ENCODE assay signal across 11 cellular contexts in the genomic region with DNA sequence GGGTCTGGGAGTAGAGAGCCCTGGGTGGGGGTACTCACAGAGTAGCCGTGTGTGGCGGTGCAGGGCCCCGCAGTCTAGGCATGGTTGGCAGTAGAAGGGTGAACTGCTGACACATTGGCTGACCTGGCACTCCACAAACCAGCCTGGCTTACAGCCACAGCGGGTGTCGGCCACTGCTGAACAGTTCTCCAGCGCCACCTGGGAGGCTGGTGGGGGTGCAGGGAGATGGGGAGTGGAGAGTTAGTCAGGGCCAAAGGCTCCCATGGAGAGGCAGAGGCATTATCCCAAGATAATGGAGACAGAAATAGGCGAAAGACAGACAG. TPM values are rescaled to one million over a fixed set of nuclear protein-coding genes. Genes with fewer than 3 reads are reported as not detected.
DNase-seq lines count a peak whose midpoint lies in the region; ATAC-seq and TF ChIP-seq lines count a peak whose summit lies in the region.
"Had no signal": no experiment of that assay in that cellular context is flagged by ENCODE, and none has a peak within 500 bp of the region (broad histone marks: within the 10 kb centered on the region; RNA-seq: fewer than 3 reads in every experiment).

No MANE protein-coding gene starts in this region.

- H3K27me3 ChIP-seq in heart right ventricle (peaks cover 0 to 51% (median 16%) of the 10 kb centered on the region in 7 donors), thyroid gland (no peaks in the 10 kb centered on the region)

- peak in 6 of 9 donors; percentile 14 to 52 (median 33) for TF ChIP-seq CTCF in heart right ventricle (IDR thresholded peaks at IDR 0.05)
- TF ChIP-seq CTCF in thyroid gland (IDR thresholded peaks at IDR 0.05): no peak

- H3K27ac ChIP-seq in heart right ventricle (peak overlapping the region in 1 of 10 donors; percentile 39), thyroid gland (no peak overlapping the region)

- H3K36me3 ChIP-seq in heart right ventricle (peaks cover 0 to 76% (median 8%) of the 10 kb centered on the region in 9 donors), thyroid gland (no peaks in the 10 kb centered on the region)

- no peaks in the 10 kb centered on the region for H3K9me3 Mint-ChIP-seq in activated naive CD4-positive, alpha-beta T cell treated with anti-CD3 and anti-CD28 coated beads for 36 hours
- H3K9me3 Mint-ChIP-seq: nephron had no signal

- peaks cover 0 to 30% (median 14%) of the 10 kb centered on the region in 9 donors for H3K4me1 ChIP-seq in heart right ventricle
- H3K4me1 ChIP-seq in thyroid gland: peaks cover 0 to 8% of the 10 kb centered on the region in 2 donors

- CTCF ChIA-PET in activated naive CD4-positive, alpha-beta T cell treated with anti-CD3 and anti-CD28 coated beads for 36 hours (lab: Charles Lee): interaction anchor here (1.0 to 2.8 kb wide), 5 partner anchors 8 to 39 kb away, joined by 3 to 18 read pairs (median 4); no protein-coding TSS in a partner anchor

- peaks cover 51% of the 10 kb centered on the region for H3K4me1 Mint-ChIP-seq in activated naive CD4-positive, alpha-beta T cell treated with anti-CD3 and anti-CD28 coated beads for 36 hours (ENCODE audit: low read depth)

- H3K36me3 Mint-ChIP-seq in activated naive CD4-positive, alpha-beta T cell treated with anti-CD3 and anti-CD28 coated beads for 36 hours (ENCODE audit: low read depth): peaks cover 27% of the 10 kb centered on the region

- WGBS in heart right ventricle, 2 donors: 62 to 71% methylated on average over 7 of the region's 7 CpGs
- 46 to 54% methylated on average over 7 of the region's 7 CpGs for WGBS in thyroid gland, 2 donors

- no peaks in the 10 kb centered on the region for H3K27me3 Mint-ChIP-seq in activated naive CD4-positive, alpha-beta T cell treated with anti-CD3 and anti-CD28 coated beads for 36 hours (ENCODE audit: low read depth)

- peak overlapping the region in 1 of 10 donors; percentile 50 for H3K4me3 ChIP-seq in heart right ventricle
- no peak overlapping the region for H3K4me3 ChIP-seq in thyroid gland (replicated peaks in 1 of 3)

- DNase-seq in activated naive CD4-positive, alpha-beta T cell treated with anti-CD3 and anti-CD28 coated beads for 36 hours: peak; percentile 85
- DNase-seq in activated naive CD4-positive, alpha-beta T cell (lab: John Stamatoyannopoulos, UW): no peak
- peak; percentile 72 to 80 for DNase-seq in activated CD4-positive, alpha-beta T cell treated with anti-CD3 and anti-CD28 coated beads, Interleukin-2, amount 50 U/mL, for 48 hours
- DNase-seq in heart right ventricle: peak; percentile 75 to 78
- DNase-seq in thyroid gland: peak; percentile 77 to 83

- peak overlapping the region; percentile 87 for H3K27ac Mint-ChIP-seq in activated naive CD4-positive, alpha-beta T cell treated with anti-CD3 and anti-CD28 coated beads for 36 hours
- H3K27ac Mint-ChIP-seq: nephron had no signal

- H3K9me3 ChIP-seq in heart right ventricle (no peaks in the 10 kb centered on the region), thyroid gland (no peaks in the 10 kb centered on the region)

- no peak for TF ChIP-seq POLR2A in thyroid gland (IDR thresholded peaks at IDR 0.05)

- intact Hi-C loops in activated naive CD4-positive, alpha-beta T cell treated with anti-CD3 and anti-CD28 coated beads for 36 hours (cut with micrococcal nuclease): loop anchor here (1.0 to 2.0 kb wide), 3 partner anchors 19 to 472 kb away; a partner anchor contains a TSS
- intact Hi-C loops in heart right ventricle (cut with DNase I): no loop called here
- intact Hi-C loops in thyroid gland (cut with DNase I): no loop called here

- peak overlapping the region; percentile 92 for H3K4me3 Mint-ChIP-seq in activated naive CD4-positive, alpha-beta T cell treated with anti-CD3 and anti-CD28 coated beads for 36 hours
- H3K4me3 Mint-ChIP-seq: nephron had no signal

- ATAC-seq in heart right ventricle (peak; percentile 31 to 84 (median 74)), HG03135 (IDR thresholded peaks at IDR 0.05; ENCODE audit: unreplicated experiment) (no peak), GM21619 (IDR thresholded peaks at IDR 0.05; ENCODE audit: unreplicated experiment) (no peak), HG03025 (IDR thresholded peaks at IDR 0.05; ENCODE audit: low FRiP score, unreplicated experiment) (no peak)

RNA-seq across cellular contexts. Expression of a gene that starts 1.5 kb away (rescaled TPM):
- total RNA-seq in activated naive CD4-positive, alpha-beta T cell treated with anti-CD3 and anti-CD28 coated beads for 36 hours: 10 to 100 TPM; 82.4 to 87.0 TPM
- 10 to 100 TPM in 2 of 10 donors, 1 to 10 TPM in 8; 4.0 to 12.0 (median 7.3) TPM for total RNA-seq in heart right ventricle
- polyA plus RNA-seq in heart right ventricle: 10 to 100 TPM in 1 of 2 donors, 1 to 10 TPM in 1; 6.6 to 43.1 TPM
- total RNA-seq in thyroid gland: 10 to 100 TPM in 3 of 4 donors, 1 to 10 TPM in 1; 2.2 to 18.9 (median 10.7) TPM

RNA-seq across cellular contexts. Expression of a gene that starts 27.0 kb away (rescaled TPM):
- total RNA-seq in activated naive CD4-positive, alpha-beta T cell treated with anti-CD3 and anti-CD28 coated beads for 36 hours: 1 to 10 TPM; 1.7 to 1.8 TPM
- total RNA-seq in heart right ventricle: 10 to 100 TPM; 10.0 to 18.8 (median 15.3) TPM
- 10 to 100 TPM in 1 of 2 donors, 1 to 10 TPM in 1; 6.6 to 28.7 TPM for polyA plus RNA-seq in heart right ventricle
- 10 to 100 TPM in 1 of 4 donors, 1 to 10 TPM in 3; 5.8 to 12.0 (median 8.4) TPM for total RNA-seq in thyroid gland

RNA-seq across cellular contexts. Expression of a gene that starts 39.9 kb away (rescaled TPM):
- total RNA-seq in activated naive CD4-positive, alpha-beta T cell treated with anti-CD3 and anti-CD28 coated beads for 36 hours: under 1 TPM; 0.50 to 0.79 TPM
- under 1 TPM in 5 of 10 donors, not detected in 5; 0.17 to 0.51 (median 0.29) TPM for total RNA-seq in heart right ventricle
- under 1 TPM; 0.12 to 0.22 TPM for polyA plus RNA-seq in heart right ventricle
- total RNA-seq in thyroid gland: 1 to 10 TPM in 1 of 4 donors, under 1 TPM in 1, not detected in 2; 0.67 to 5.2 TPM
- total RNA-seq: fibroblast of villous mesenchyme had no signal
- polyA plus RNA-seq: BJ had no signal

RNA-seq across cellular contexts. Expression of a gene that starts 44.8 kb away (rescaled TPM):
- under 1 TPM; 0.14 to 0.74 TPM for total RNA-seq in activated naive CD4-positive, alpha-beta T cell treated with anti-CD3 and anti-CD28 coated beads for 36 hours
- under 1 TPM in 1 of 10 donors, not detected in 9; 0.25 TPM for total RNA-seq in heart right ventricle
- polyA plus RNA-seq in heart right ventricle: under 1 TPM in 1 of 2 donors, not detected in 1; 0.22 TPM
- not detected for total RNA-seq in thyroid gland
- polyA plus RNA-seq: BJ had no signal

Comparison
In these comparisons a context has a peak if more than half of its experiments do, and no peak if none do; other contexts are left out.
1. DNase-seq: peak in activated naive CD4-positive, alpha-beta T cell treated with anti-CD3 and anti-CD28 coated beads for 36 hours (single experiment), activated CD4-positive, alpha-beta T cell treated with anti-CD3 and anti-CD28 coated beads, Interleukin-2, amount 50 U/mL, for 48 hours (2 of 2), heart right ventricle (2 of 2) and thyroid gland (2 of 2); none in activated naive CD4-positive, alpha-beta T cell (0 of 4).
2. ATAC-seq: peak in heart right ventricle (8 of 8); none in HG03135 (single experiment), GM21619 (single experiment) and HG03025 (single experiment).
3. CTCF ChIP-seq: peak in heart right ventricle (6 of 9); none in thyroid gland (0 of 6).
4. RNA of a gene that starts 1.5 kb away (total RNA-seq): 82.4 to 87.0 TPM in activated naive CD4-positive, alpha-beta T cell treated with anti-CD3 and anti-CD28 coated beads for 36 hours; 2.2 to 18.9 TPM in thyroid gland and 4.0 to 12.0 TPM in heart right ventricle; every median in the first group is over 4 times any median in the second.